ENCODE assay signal across 24 cellular contexts in the genomic region with DNA sequence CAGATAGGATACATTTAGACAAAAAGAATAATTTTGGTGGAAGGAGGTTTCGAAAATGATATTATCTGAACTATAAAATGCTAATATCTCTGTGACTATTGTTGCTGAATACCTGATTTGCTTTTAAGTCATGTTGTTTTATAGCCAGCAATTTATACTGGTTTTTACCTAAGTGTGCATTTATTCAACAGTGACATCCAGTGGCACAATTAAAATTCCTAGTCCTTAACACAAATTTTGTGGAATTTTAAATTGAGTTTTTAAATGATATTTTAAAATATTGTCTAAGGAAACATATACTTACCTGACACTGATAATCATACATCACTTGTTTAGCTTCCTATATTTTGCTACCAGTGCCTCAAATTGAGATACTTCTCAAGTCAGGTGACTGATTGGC.
DNase-seq lines count a peak whose midpoint lies in the region; ATAC-seq, FAIRE-seq and TF ChIP-seq lines count a peak whose summit lies in the region.
"Had no signal": no experiment of that assay in that cellular context is flagged by ENCODE, and none has a peak within 500 bp of the region (broad histone marks: within the 10 kb centered on the region; RNA-seq: fewer than 3 reads in every experiment).

No MANE protein-coding gene starts in this region.

- no peaks in the 10 kb centered on the region for H3K9me3 Mint-ChIP-seq in chondrocyte (ENCODE audit: low read depth)
- peaks cover 2% of the 10 kb centered on the region for H3K9me3 Mint-ChIP-seq in CD8-positive, alpha-beta T cell
- H3K9me3 Mint-ChIP-seq: endodermal cell; stimulated activated naive CD8-positive, alpha-beta T cell treated with anti-CD3 and anti-CD28 coated beads, Interleukin-15, Interleukin-2, amounts not matched to agents 100 ng/mL and 50 ng/mL, for 24 hours had no signal

- TF ChIP-seq CTCF in BE2C (IDR thresholded peaks at IDR 0.05; ENCODE audit: low read depth, low read length) (peak; percentile 5; the same call in 1 of the 2 replicates), HEK293 (tag by site-specific recombination; IDR thresholded peaks at IDR 0.05) (peak; percentile 29; the same call in 1 of the 2 replicates), chondrocyte (IDR thresholded peaks at IDR 0.05) (peak; percentile 77)
- no peak for TF ChIP-seq CTCF in CD8-positive, alpha-beta T cell (IDR thresholded peaks at IDR 0.05)

- no peaks in the 10 kb centered on the region for H3K27me3 Mint-ChIP-seq in chondrocyte (ENCODE audit: low read depth)
- H3K27me3 Mint-ChIP-seq in CD8-positive, alpha-beta T cell (ENCODE audit: low read depth): no peaks in the 10 kb centered on the region
- H3K27me3 Mint-ChIP-seq: activated naive CD4-positive, alpha-beta T cell treated with anti-CD3 and anti-CD28 coated beads, Interleukin-2, amount 10 ng/mL, durations not matched to agents 7 days and 5 days; memory B cell; stimulated activated naive CD8-positive, alpha-beta T cell treated with anti-CD3 and anti-CD28 coated beads, Interleukin-15, Interleukin-2, amounts not matched to agents 100 ng/mL and 50 ng/mL, for 24 hours had no signal

- FAIRE-seq in islet of Langerhans (lab: Jason Lieb, UNC): peak; percentile 66
- FAIRE-seq: TTC549 had no signal

- CTCF ChIA-PET in HEK293 (lab: Yijun Ruan, JAX): interaction anchor here (0.7 kb wide), 1 partner anchor 32 kb away, joined by 4 read pairs; no protein-coding TSS in a partner anchor
- CTCF ChIA-PET in CD8-positive, alpha-beta T cell (lab: Charles Lee): no interaction called here

- intact Hi-C loops in CD8-positive, alpha-beta T cell (cut with DNase I, micrococcal nuclease): no loop called here

- H3K4me3 ChIP-seq in BE2C (ENCODE audit: low read depth, low read length) (no peak overlapping the region), HEK293 (ENCODE audit: low read depth, low read length) (no peak overlapping the region)
- H3K4me3 ChIP-seq in CD8-positive, alpha-beta T cell (ENCODE audit: low read depth, low read length): no peak overlapping the region
- H3K4me3 ChIP-seq: tibial artery had no signal

- H3K4me1 ChIP-seq in BE2C: no peaks in the 10 kb centered on the region
- H3K4me1 ChIP-seq in HEK293 (ENCODE audit: control insufficient read depth, insufficient read depth, low read length): no peaks in the 10 kb centered on the region
- no peaks in the 10 kb centered on the region for H3K4me1 ChIP-seq in CD8-positive, alpha-beta T cell (ENCODE audit: insufficient read depth, low read length)
- H3K4me1 ChIP-seq: tibial artery had no signal

- H3K4me3 Mint-ChIP-seq in chondrocyte (ENCODE audit: unreplicated experiment): no peak overlapping the region
- no peak overlapping the region for H3K4me3 Mint-ChIP-seq in CD8-positive, alpha-beta T cell
- H3K4me3 Mint-ChIP-seq: activated naive CD4-positive, alpha-beta T cell treated with anti-CD3 and anti-CD28 coated beads, Interleukin-2, amount 10 ng/mL, durations not matched to agents 7 days and 5 days; endodermal cell; memory B cell; naive B cell; stimulated activated naive CD8-positive, alpha-beta T cell treated with anti-CD3 and anti-CD28 coated beads, Interleukin-15, Interleukin-2, amounts not matched to agents 100 ng/mL and 50 ng/mL, for 24 hours; T-cell had no signal

- H3K36me3 Mint-ChIP-seq in chondrocyte (ENCODE audit: low read depth): peaks cover 7% of the 10 kb centered on the region
- no peaks in the 10 kb centered on the region for H3K36me3 Mint-ChIP-seq in CD8-positive, alpha-beta T cell
- H3K36me3 Mint-ChIP-seq: activated naive CD4-positive, alpha-beta T cell treated with anti-CD3 and anti-CD28 coated beads, Interleukin-2, amount 10 ng/mL, durations not matched to agents 7 days and 5 days; memory B cell; naive B cell; T-cell had no signal

- ATAC-seq in GM21786 (IDR thresholded peaks at IDR 0.05; ENCODE audit: unreplicated experiment) (no peak), GM18517 (IDR thresholded peaks at IDR 0.05; ENCODE audit: unreplicated experiment) (no peak), HG03280 (IDR thresholded peaks at IDR 0.05; ENCODE audit: unreplicated experiment) (no peak)
- no peak for ATAC-seq in CD8-positive, alpha-beta T cell
- ATAC-seq: HCT116, T-cell had no signal

- H3K27ac ChIP-seq in HEK293 (ENCODE audit: extremely low read depth, low read depth, low read length): no peak overlapping the region
- no peak overlapping the region for H3K27ac ChIP-seq in CD8-positive, alpha-beta T cell (ENCODE audit: low read depth, low read length)
- H3K27ac ChIP-seq: tibial artery had no signal

- H3K27me3 ChIP-seq in BE2C: no peaks in the 10 kb centered on the region
- H3K27me3 ChIP-seq in CD8-positive, alpha-beta T cell (ENCODE audit: insufficient read depth, low read length): no peaks in the 10 kb centered on the region
- H3K27me3 ChIP-seq: tibial artery had no signal

- DNase-seq in BE2C (no peak), chondrocyte (ENCODE audit: low spot score) (no peak)
- no peak for DNase-seq in CD8-positive, alpha-beta T cell
- DNase-seq: activated CD8-positive, alpha-beta memory T cell treated with anti-CD3 and anti-CD28 coated beads for 24 hours; activated naive CD4-positive, alpha-beta T cell treated with anti-CD3 and anti-CD28 coated beads, Interleukin-2, amount 10 ng/mL, durations not matched to agents 7 days and 5 days; activated T-cell treated with anti-CD3 and anti-CD28 coated beads, Interleukin-2, amount 50 U/mL, for 48 hours; endodermal cell; foreskin melanocyte; naive B cell; NCI-H1417 treated with DMSO at 0.1 percent for 48 hours; NCI-H524 treated with DMSO at 0.1 percent for 48 hours; posterior cingulate gyrus; stimulated activated CD4-positive, alpha-beta T cell treated with anti-CD3 and anti-CD28 coated beads, Interleukin-2, amount 100 ng/mL, for 48 hours; T-cell; tibial artery had no signal

- H3K9me3 ChIP-seq in BE2C (no peaks in the 10 kb centered on the region), HEK293 (ENCODE audit: control insufficient read depth, insufficient read depth, low read depth, low read length) (no peaks in the 10 kb centered on the region)
- no peaks in the 10 kb centered on the region for H3K9me3 ChIP-seq in CD8-positive, alpha-beta T cell (ENCODE audit: low read length)
- H3K9me3 ChIP-seq: tibial artery had no signal

- H3K36me3 ChIP-seq in BE2C (no peaks in the 10 kb centered on the region), HEK293 (ENCODE audit: control insufficient read depth in 2 of 2, insufficient read depth in 1 of 2, low read length in 2 of 2) (no peaks in the 10 kb centered on the region)
- no peaks in the 10 kb centered on the region for H3K36me3 ChIP-seq in CD8-positive, alpha-beta T cell (ENCODE audit: insufficient read depth, low read length)
- H3K36me3 ChIP-seq: tibial artery had no signal

- POLR2A ChIA-PET in HEK293 (lab: Yijun Ruan, JAX): no interaction called here
- POLR2A ChIA-PET in CD8-positive, alpha-beta T cell (lab: Charles Lee): no interaction called here

- H3K27ac Mint-ChIP-seq in chondrocyte (ENCODE audit: unreplicated experiment): no peak overlapping the region
- no peak overlapping the region for H3K27ac Mint-ChIP-seq in CD8-positive, alpha-beta T cell
- H3K27ac Mint-ChIP-seq: activated naive CD4-positive, alpha-beta T cell treated with anti-CD3 and anti-CD28 coated beads, Interleukin-2, amount 10 ng/mL, durations not matched to agents 7 days and 5 days; endodermal cell; memory B cell; naive B cell; stimulated activated naive CD8-positive, alpha-beta T cell treated with anti-CD3 and anti-CD28 coated beads, Interleukin-15, Interleukin-2, amounts not matched to agents 100 ng/mL and 50 ng/mL, for 24 hours; T-cell had no signal

- peaks cover 27% of the 10 kb centered on the region for H3K4me1 Mint-ChIP-seq in chondrocyte (ENCODE audit: low read depth)
- no peaks in the 10 kb centered on the region for H3K4me1 Mint-ChIP-seq in CD8-positive, alpha-beta T cell (ENCODE audit: low read depth)
- H3K4me1 Mint-ChIP-seq: activated naive CD4-positive, alpha-beta T cell treated with anti-CD3 and anti-CD28 coated beads, Interleukin-2, amount 10 ng/mL, durations not matched to agents 7 days and 5 days; memory B cell; naive B cell; T-cell had no signal

TF ChIP-seq in HEK293, 187 proteins besides CTCF, POLR2A, EP300 and RAD21:
- no peak for TF ChIP-seq TCF7L2 (IDR thresholded peaks at IDR 0.05; ENCODE audit: borderline replicate concordance, low read depth, low read length)
- 0 out of 2 replicates have a peak, but pooled peaks have one; percentile 23 for TF ChIP-seq ZNF654 (tag by site-specific recombination; IDR thresholded peaks at IDR 0.05; ENCODE audit: low read depth)
